In the genomic region with DNA sequence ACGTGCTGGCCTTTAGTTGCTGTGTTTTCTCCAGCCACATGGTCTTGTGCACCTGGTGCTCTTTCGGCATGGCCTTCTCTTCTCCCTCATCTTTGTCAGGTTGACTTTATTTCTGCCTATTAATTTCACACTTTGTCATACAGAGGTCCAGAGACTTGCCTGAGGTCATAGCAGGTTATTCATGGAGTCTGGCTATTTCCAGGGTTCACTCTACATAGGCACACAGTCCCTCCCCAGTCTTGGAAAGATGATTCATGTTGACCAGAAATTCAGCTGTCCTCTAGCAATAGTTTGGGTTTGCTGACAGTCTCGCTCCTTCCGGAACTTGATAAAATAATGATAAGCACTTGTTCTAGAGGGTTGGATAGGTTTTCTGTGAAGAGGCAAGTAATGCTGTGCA, we compare ENCODE assay signal across 27 cellular contexts.
"Had no signal": no experiment of that assay in that cellular context is flagged by ENCODE, and none has a peak within 500 bp of the region (broad histone marks: within the 10 kb centered on the region; RNA-seq: fewer than 3 reads in every experiment).

No MANE protein-coding gene starts in this region.

- H3K36me3 ChIP-seq: colonic mucosa, gastrocnemius medialis, sigmoid colon, suprapubic skin, thyroid gland, vagina had no signal

- H3K9me3 ChIP-seq: colonic mucosa, gastrocnemius medialis, sigmoid colon, suprapubic skin, thyroid gland, vagina had no signal

- FAIRE-seq: keratinocyte had no signal

- H2AFZ ChIP-seq: parathyroid adenoma had no signal

- H3K36me3 Mint-ChIP-seq: memory B cell had no signal

- H3K27ac ChIP-seq: colonic mucosa, epithelial cell of prostate, gastrocnemius medialis, parathyroid adenoma, sigmoid colon, skin epidermis, suprapubic skin, vagina had no signal

- H3K9ac ChIP-seq: parathyroid adenoma had no signal

- H3K4me1 ChIP-seq: colonic mucosa, parathyroid adenoma had no signal

- H3K9me3 Mint-ChIP-seq: dendritic cell treated with granulocyte-macrophage colony-stimulating factor and Interleukin-4, amounts not matched to agents 40 ng/mL and 50 ng/mL, for 4 days; endodermal cell; memory B cell; naive B cell; neural crest cell; stimulated activated naive B cell treated with anti-CD40 and anti-IgM and Interleukin-4, amounts not matched to agents 10 μg/mL and 1 μg/mL and 100 μg/mL, for 72 hours; stimulated activated naive CD8-positive, alpha-beta T cell treated with anti-CD3 and anti-CD28 coated beads, Interleukin-15, Interleukin-2, amounts not matched to agents 100 ng/mL and 50 ng/mL, for 24 hours had no signal

- H3K27me3 Mint-ChIP-seq: dendritic cell treated with granulocyte-macrophage colony-stimulating factor and Interleukin-4, amounts not matched to agents 40 ng/mL and 50 ng/mL, for 4 days; memory B cell; naive B cell; progenitor cell of endocrine pancreas; stimulated activated naive B cell treated with anti-CD40 and anti-IgM and Interleukin-4, amounts not matched to agents 10 μg/mL and 1 μg/mL and 100 μg/mL, for 72 hours; stimulated activated naive CD8-positive, alpha-beta T cell treated with anti-CD3 and anti-CD28 coated beads, Interleukin-15, Interleukin-2, amounts not matched to agents 100 ng/mL and 50 ng/mL, for 24 hours had no signal

- H3K79me2 ChIP-seq: parathyroid adenoma had no signal

- H3K4me3 ChIP-seq: colonic mucosa, gastrocnemius medialis, lung, sigmoid colon, skin epidermis, suprapubic skin, thyroid gland, vagina had no signal

- H3K4me3 Mint-ChIP-seq: dendritic cell treated with granulocyte-macrophage colony-stimulating factor and Interleukin-4, amounts not matched to agents 40 ng/mL and 50 ng/mL, for 4 days; endodermal cell; memory B cell; naive B cell; neural crest cell; stimulated activated naive B cell treated with anti-CD40 and anti-IgM and Interleukin-4, amounts not matched to agents 10 μg/mL and 1 μg/mL and 100 μg/mL, for 72 hours; stimulated activated naive CD8-positive, alpha-beta T cell treated with anti-CD3 and anti-CD28 coated beads, Interleukin-15, Interleukin-2, amounts not matched to agents 100 ng/mL and 50 ng/mL, for 24 hours had no signal

- H3K4me1 Mint-ChIP-seq: neural crest cell had no signal

- DNase-seq: colonic mucosa; effector CD8-positive, alpha-beta T cell; endodermal cell; foreskin fibroblast; gastrocnemius medialis; head of caudate nucleus; naive B cell; right cardiac atrium; sigmoid colon; stimulated activated CD4-positive, alpha-beta T cell treated with anti-CD3 and anti-CD28 coated beads, Interleukin-15, amount 100 ng/mL, for 24 hours; stimulated activated CD4-positive, alpha-beta T cell treated with anti-CD3 and anti-CD28 coated beads, Interleukin-2, amount 100 ng/mL, for 48 hours; stimulated activated naive B cell treated with anti-CD40 and anti-IgM and Interleukin-4, amounts not matched to agents 10 μg/mL and 1 μg/mL and 100 μg/mL, for 72 hours; thyroid gland; trophoblast cell had no signal

- H3K27ac Mint-ChIP-seq: dendritic cell treated with granulocyte-macrophage colony-stimulating factor and Interleukin-4, amounts not matched to agents 40 ng/mL and 50 ng/mL, for 4 days; endodermal cell; memory B cell; progenitor cell of endocrine pancreas; stimulated activated naive B cell treated with anti-CD40 and anti-IgM and Interleukin-4, amounts not matched to agents 10 μg/mL and 1 μg/mL and 100 μg/mL, for 72 hours; stimulated activated naive CD8-positive, alpha-beta T cell treated with anti-CD3 and anti-CD28 coated beads, Interleukin-15, Interleukin-2, amounts not matched to agents 100 ng/mL and 50 ng/mL, for 24 hours had no signal

- ATAC-seq: esophagus mucosa; gastrocnemius medialis; stimulated activated naive B cell treated with anti-CD40 and anti-IgM and Interleukin-4, amounts not matched to agents 10 μg/mL and 1 μg/mL and 100 μg/mL, for 72 hours had no signal

- H3K27me3 ChIP-seq: colonic mucosa, gastrocnemius medialis, sigmoid colon, suprapubic skin, thyroid gland, vagina had no signal
